1 cellular context compared by ENCODE assay signal in genomic region chr1:215201301-215201700, GRCh38.
TF ChIP-seq lines count a peak whose summit lies in the region.

No MANE protein-coding gene starts in this region.

TF ChIP-seq in GM23338, 12 proteins besides CTCF, POLR2A, EP300 and RAD21 (continued from another document):
- TF ChIP-seq, protein P1, sequence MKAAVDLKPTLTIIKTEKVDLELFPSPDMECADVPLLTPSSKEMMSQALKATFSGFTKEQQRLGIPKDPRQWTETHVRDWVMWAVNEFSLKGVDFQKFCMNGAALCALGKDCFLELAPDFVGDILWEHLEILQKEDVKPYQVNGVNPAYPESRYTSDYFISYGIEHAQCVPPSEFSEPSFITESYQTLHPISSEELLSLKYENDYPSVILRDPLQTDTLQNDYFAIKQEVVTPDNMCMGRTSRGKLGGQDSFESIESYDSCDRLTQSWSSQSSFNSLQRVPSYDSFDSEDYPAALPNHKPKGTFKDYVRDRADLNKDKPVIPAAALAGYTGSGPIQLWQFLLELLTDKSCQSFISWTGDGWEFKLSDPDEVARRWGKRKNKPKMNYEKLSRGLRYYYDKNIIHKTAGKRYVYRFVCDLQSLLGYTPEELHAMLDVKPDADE (IDR thresholded peaks at IDR 0.05): no peak
- no peak for TF ChIP-seq EZH2phosphoT487 (IDR thresholded peaks at IDR 0.05; ENCODE audit: unreplicated experiment)
- no peak for TF ChIP-seq EZH2 (IDR thresholded peaks at IDR 0.05; ENCODE audit: low read depth, unreplicated experiment)
TF ChIP-seq in GM23338: peak in this region for 0.
